Comparison of ENCODE assay signal across 2 cellular contexts in the genomic region with DNA sequence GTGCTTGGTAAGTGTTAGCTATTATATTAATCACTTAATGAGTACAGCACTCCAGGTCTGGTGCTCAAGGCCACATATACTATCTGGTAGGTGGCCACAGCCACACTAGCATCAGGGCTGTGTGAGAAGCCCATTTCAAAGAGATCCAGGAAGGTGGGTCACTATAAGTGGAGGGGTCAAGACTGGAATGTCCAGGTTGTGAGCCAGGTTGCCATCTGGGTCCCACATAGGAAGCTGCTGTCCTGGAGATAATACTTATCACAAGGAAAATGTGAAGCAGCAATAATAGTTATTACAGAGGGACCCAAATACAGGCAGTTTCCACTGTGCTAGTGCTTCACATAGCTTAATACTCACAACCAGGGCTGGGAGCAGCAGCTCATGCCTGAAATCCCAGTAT.
TF ChIP-seq lines count a peak whose summit lies in the region.

No MANE protein-coding gene starts in this region.

TF ChIP-seq in K562, 482 proteins besides CTCF, POLR2A, EP300 and RAD21:
- TF ChIP-seq TEAD4 (IDR thresholded peaks at IDR 0.05; ENCODE audit: low read length) (peak; percentile 29; the same call in 1 of the 2 replicates), TEAD4 (CRISPR knock-in tag; IDR thresholded peaks at IDR 0.05; ENCODE audit: borderline replicate concordance) (no peak), BRCA1 (IDR thresholded peaks at IDR 0.05) (no peak), BRCA1 (CRISPR knock-in tag; IDR thresholded peaks at IDR 0.05) (no peak)

TF ChIP-seq in endothelial cell of umbilical vein, 7 proteins besides CTCF, POLR2A, EP300 and RAD21:
- TF ChIP-seq POLR2AphosphoS5 (IDR thresholded peaks at IDR 0.05; ENCODE audit: insufficient read depth, low read depth, low read length) = no peak
- TF ChIP-seq, protein P1, sequence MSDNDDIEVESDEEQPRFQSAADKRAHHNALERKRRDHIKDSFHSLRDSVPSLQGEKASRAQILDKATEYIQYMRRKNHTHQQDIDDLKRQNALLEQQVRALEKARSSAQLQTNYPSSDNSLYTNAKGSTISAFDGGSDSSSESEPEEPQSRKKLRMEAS (IDR thresholded peaks at IDR 0.05; ENCODE audit: insufficient read depth, insufficient read length) = no peak
